13 cellular contexts compared by ENCODE assay signal in genomic region chr4:9969526-9970398, GRCh38. TPM values are rescaled to one million over a fixed set of nuclear protein-coding genes. Genes with fewer than 3 reads are reported as not detected.
DNase-seq lines count a peak whose midpoint lies in the region; ATAC-seq and TF ChIP-seq lines count a peak whose summit lies in the region.
"Had no signal": no experiment of that assay in that cellular context is flagged by ENCODE, and none has a peak within 500 bp of the region (broad histone marks: within the 10 kb centered on the region; RNA-seq: fewer than 3 reads in every experiment).

No MANE protein-coding gene starts in this region.

- H3K27ac ChIP-seq in DND-41 (ENCODE audit: low read length), result peak overlapping the region; percentile 4; the same call in 1 of the 2 replicates

- DNase-seq in DND-41 (peak; percentile 67), activated B cell treated with CpG ODN at 0.5 μM for 24 hours (no peak), DMS114 treated with DMSO at 0.1 percent for 48 hours (lab: John Stamatoyannopoulos, UW; ENCODE audit: unreplicated experiment) (no peak)
- no peak for DNase-seq in NK-92 treated with Interleukin-12 subunit alpha and Interleukin-12 subunit beta, amount 100 ng/mL, for 24 hours (lab: John Stamatoyannopoulos, UW)
- no peak for DNase-seq in effector CD8-positive, alpha-beta T cell (lab: John Stamatoyannopoulos, UW)
- no peak for DNase-seq in activated CD4-positive, CD25-positive, alpha-beta regulatory T cell (lab: John Stamatoyannopoulos, UW)
- DNase-seq: activated T-cell treated with anti-CD3 and anti-CD28 coated beads, Interleukin-2, amount 50 U/mL, for 48 hours; BE2C; naive thymus-derived CD4-positive, alpha-beta T cell; NCI-H1694 had no signal

- no peak for TF ChIP-seq CTCF in DND-41 (IDR thresholded peaks at IDR 0.05; ENCODE audit: borderline replicate concordance, extremely low read depth, low read length, poor library complexity, severe bottlenecking)
- no peak for TF ChIP-seq CTCF in activated B cell treated with CpG ODN at 0.5 μM for 24 hours (IDR thresholded peaks at IDR 0.05)

- H3K36me3 Mint-ChIP-seq in activated B cell treated with CpG ODN at 0.5 μM for 24 hours (ENCODE audit: low read depth), result no peaks in the 10 kb centered on the region

- H3K4me1 Mint-ChIP-seq in activated B cell treated with CpG ODN at 0.5 μM for 24 hours, result peaks cover 15% of the 10 kb centered on the region

- intact Hi-C loops in activated B cell treated with CpG ODN at 0.5 μM for 24 hours (cut with micrococcal nuclease), result loop anchor here (2.0 to 5.0 kb wide), 2 partner anchors 38 to 49 kb away; no protein-coding TSS in a partner anchor

- no peaks in the 10 kb centered on the region for H3K79me2 ChIP-seq in DND-41 (ENCODE audit: insufficient read depth, low read length)

- H4K20me1 ChIP-seq in DND-41 (ENCODE audit: insufficient read depth, low read length), result no peaks in the 10 kb centered on the region

- POLR2A ChIA-PET in activated B cell treated with CpG ODN at 0.5 μM for 24 hours (lab: Charles Lee), result no interaction called here

- no peak overlapping the region for H3K4me3 ChIP-seq in DND-41 (ENCODE audit: low read depth in 1 of 2, low read length in 2 of 2)
- H3K4me3 ChIP-seq: skin epidermis had no signal

- H2AFZ ChIP-seq in DND-41 (ENCODE audit: low read depth, low read length), result no peak overlapping the region

- CTCF ChIA-PET in activated B cell treated with CpG ODN at 0.5 μM for 24 hours (lab: Charles Lee), result no interaction called here

- H3K36me3 ChIP-seq in DND-41 (ENCODE audit: insufficient read depth, low read length), result no peaks in the 10 kb centered on the region
- H3K36me3 ChIP-seq: BE2C had no signal

- ATAC-seq in DND-41 (ENCODE audit: insufficient read depth, low read depth), result peak; percentile 97
- peak; percentile 7 for ATAC-seq in GM19372 (IDR thresholded peaks at IDR 0.05; ENCODE audit: low read depth, unreplicated experiment)
- ATAC-seq in HG03064 (IDR thresholded peaks at IDR 0.05; ENCODE audit: low read depth, unreplicated experiment), result peak; percentile 8
- no peak for ATAC-seq in activated B cell treated with CpG ODN at 0.5 μM for 24 hours (ENCODE audit: low read depth)
- ATAC-seq: naive thymus-derived CD4-positive, alpha-beta T cell had no signal

- no peaks in the 10 kb centered on the region for H3K27me3 Mint-ChIP-seq in activated B cell treated with CpG ODN at 0.5 μM for 24 hours

- H3K27me3 ChIP-seq in DND-41 (ENCODE audit: insufficient read depth, low read length, poor library complexity), result no peaks in the 10 kb centered on the region

- no peak overlapping the region for H3K4me3 Mint-ChIP-seq in activated B cell treated with CpG ODN at 0.5 μM for 24 hours

- peak overlapping the region; percentile 73 for H3K27ac Mint-ChIP-seq in activated B cell treated with CpG ODN at 0.5 μM for 24 hours

- H3K9me3 ChIP-seq in DND-41 (ENCODE audit: insufficient read depth, low read length, severe bottlenecking), result peaks cover 2% of the 10 kb centered on the region
- H3K9me3 ChIP-seq: BE2C had no signal

- no peak overlapping the region for H3K4me2 ChIP-seq in DND-41 (ENCODE audit: insufficient read depth, low read length)

- peaks cover 3% of the 10 kb centered on the region for H3K9me3 Mint-ChIP-seq in activated B cell treated with CpG ODN at 0.5 μM for 24 hours

- no peak overlapping the region for H3K9ac ChIP-seq in DND-41 (ENCODE audit: low read depth, low read length)

- H3K4me1 ChIP-seq in DND-41 (ENCODE audit: insufficient read depth, low read length), result peaks cover 15% of the 10 kb centered on the region
- H3K4me1 ChIP-seq: BE2C had no signal

RNA-seq across cellular contexts. Expression of gene SLC2A9, which starts 51.5 kb away (rescaled TPM):
- 1.1 and 1.2 TPM in 2 replicates for total RNA-seq in activated B cell treated with CpG ODN at 0.5 μM for 24 hours
